Comparison of ENCODE assay signal across 8 cellular contexts in genomic region chr4:13547563-13548041, GRCh38. TPM values are rescaled to one million over a fixed set of nuclear protein-coding genes. Genes with fewer than 3 reads are reported as not detected.
A peak's percentile ranks its signal among the peaks of the same experiment; 100 is the strongest.
DNase-seq lines count a peak whose midpoint lies in the region; ATAC-seq, FAIRE-seq and TF ChIP-seq lines count a peak whose summit lies in the region.

No MANE protein-coding gene starts in this region.

- no peak for FAIRE-seq in bronchial epithelial cell (lab: Jason Lieb, UNC)

- H3K4me1 Mint-ChIP-seq in neural crest cell (peaks cover 34% of the 10 kb centered on the region), glutamatergic neuron (ENCODE audit: low read depth, unreplicated experiment) (no peaks in the 10 kb centered on the region)

- H3K27ac Mint-ChIP-seq in neural crest cell (ENCODE audit: unreplicated experiment), result no peak overlapping the region
- H3K27ac Mint-ChIP-seq in glutamatergic neuron (ENCODE audit: unreplicated experiment), result no peak overlapping the region

- DNase-seq in NCI-H2081 (lab: John Stamatoyannopoulos, UW), result peak; percentile 48 to 72
- DNase-seq in NCI-H2081 treated with DMSO at 0.1 percent for 48 hours (lab: John Stamatoyannopoulos, UW), result no peak
- DNase-seq in NCI-H1092 treated with DMSO at 0.1 percent for 48 hours (lab: John Stamatoyannopoulos, UW), result peak; percentile 59
- no peak for DNase-seq in bronchial epithelial cell (ENCODE audit: low read depth)
- no peak for DNase-seq in neural crest cell (ENCODE audit: low read depth, low spot score)
- no peak for DNase-seq in glutamatergic neuron

- H3K36me3 ChIP-seq in bronchial epithelial cell (ENCODE audit: control insufficient read depth, insufficient read depth, low read length), result no peaks in the 10 kb centered on the region

- H3K4me3 Mint-ChIP-seq in neural crest cell, result peak overlapping the region; percentile 33
- no peak overlapping the region for H3K4me3 Mint-ChIP-seq in glutamatergic neuron (ENCODE audit: unreplicated experiment)

- H3K36me3 Mint-ChIP-seq in neural crest cell (ENCODE audit: low read depth) (no peaks in the 10 kb centered on the region), glutamatergic neuron (ENCODE audit: unreplicated experiment) (no peaks in the 10 kb centered on the region)

- H3K27me3 Mint-ChIP-seq in neural crest cell (ENCODE audit: low read depth), result peaks cover 86% of the 10 kb centered on the region
- H3K27me3 Mint-ChIP-seq in glutamatergic neuron (ENCODE audit: unreplicated experiment), result peaks cover 30% of the 10 kb centered on the region

- H3K9me3 Mint-ChIP-seq in neural crest cell (peaks cover 6% of the 10 kb centered on the region), glutamatergic neuron (ENCODE audit: unreplicated experiment) (peaks cover 17% of the 10 kb centered on the region)

- no peak for ATAC-seq in GM21717 (IDR thresholded peaks at IDR 0.05; ENCODE audit: unreplicated experiment)
- no peak for ATAC-seq in GM21825 (IDR thresholded peaks at IDR 0.05; ENCODE audit: unreplicated experiment)

- H3K27me3 ChIP-seq in bronchial epithelial cell (ENCODE audit: control insufficient read depth, insufficient read depth, low read length), result peaks cover 28% of the 10 kb centered on the region

- TF ChIP-seq CTCF in bronchial epithelial cell (IDR thresholded peaks at IDR 0.05; ENCODE audit: insufficient read depth, low read length, severe bottlenecking), result no peak
- no peak for TF ChIP-seq CTCF in neural crest cell (conservative IDR thresholded peaks at IDR 0.05)
- no peak for TF ChIP-seq CTCF in glutamatergic neuron (IDR thresholded peaks at IDR 0.05; ENCODE audit: partially characterized antibody, unreplicated experiment)

- H3K4me3 ChIP-seq in bronchial epithelial cell (ENCODE audit: low read depth, low read length), result peak overlapping the region; percentile 34

RNA-seq across cellular contexts. Expression of gene NKX3-2, which starts 3.3 kb away (rescaled TPM):
- total RNA-seq in bronchial epithelial cell (under 0.01 TPM in 1 of 2 replicates, not detected in the other), neural crest cell (3.3 and 4.0 TPM in 2 replicates), glutamatergic neuron (ENCODE audit: unreplicated experiment) (0.25 TPM)

Comparison
In these comparisons a context has a peak if more than half of its experiments do, and no peak if none do; other contexts are left out.
1. DNase-seq: peak in NCI-H2081 (2 of 2) and NCI-H1092 treated with DMSO at 0.1 percent for 48 hours (single experiment); none in NCI-H2081 treated with DMSO at 0.1 percent for 48 hours (single experiment), bronchial epithelial cell (single experiment), neural crest cell (single experiment) and glutamatergic neuron (single experiment).